In the genomic region with DNA sequence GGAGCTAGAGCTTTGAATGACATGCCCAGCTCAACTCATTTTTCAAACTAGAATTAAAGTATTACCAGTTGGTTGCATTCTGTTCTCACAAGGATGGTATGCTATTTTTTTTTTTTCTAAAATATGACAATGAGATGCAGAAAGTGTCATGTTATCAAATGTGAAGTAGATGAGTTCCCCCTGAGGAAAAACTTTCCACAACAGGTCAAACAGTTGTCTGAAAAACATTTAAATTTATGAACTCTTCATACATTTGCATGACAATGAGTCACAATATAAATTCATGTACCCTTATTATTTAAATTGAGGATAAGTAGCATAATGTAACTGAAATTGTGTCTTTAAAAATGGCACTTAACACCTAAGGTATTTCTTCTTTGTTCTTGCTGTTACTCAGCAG, we compare ENCODE assay signal across 27 cellular contexts.
A peak's percentile ranks its signal among the peaks of the same experiment; 100 is the strongest.
DNase-seq lines count a peak whose midpoint lies in the region; TF ChIP-seq lines count a peak whose summit lies in the region.
"Had no signal": no experiment of that assay in that cellular context is flagged by ENCODE, and none has a peak within 500 bp of the region (broad histone marks: within the 10 kb centered on the region; RNA-seq: fewer than 3 reads in every experiment).

No MANE protein-coding gene starts in this region.

- TF ChIP-seq CTCF in neural cell (IDR thresholded peaks at IDR 0.05; ENCODE audit: poor library complexity, severe bottlenecking), result no peak

- no peaks in the 10 kb centered on the region for H3K36me3 ChIP-seq in neural cell (ENCODE audit: insufficient read depth, low read length)
- H3K36me3 ChIP-seq: BE2C; BLaER1; BLaER1 treated with 17β-estradiol and CSF1 and Interleukin-3, amounts not matched to agents 10 nM and 100 nM had no signal

- H3K4me2 ChIP-seq in neural cell (ENCODE audit: low read length), result no peak overlapping the region
- H3K4me2 ChIP-seq: A549; BLaER1; BLaER1 treated with 17β-estradiol and CSF1 and Interleukin-3, amounts not matched to agents 10 nM and 100 nM had no signal

- H3K4me3 ChIP-seq in neural cell (ENCODE audit: low read length), result no peak overlapping the region
- H3K4me3 ChIP-seq: A549; BLaER1; BLaER1 treated with 17β-estradiol and CSF1 and Interleukin-3, amounts not matched to agents 10 nM and 100 nM had no signal

- no peaks in the 10 kb centered on the region for H3K79me2 ChIP-seq in neural cell (replicated peaks; ENCODE audit: insufficient read depth, low read length)

- H3K27me3 ChIP-seq in neural cell (ENCODE audit: insufficient read depth, low read depth, low read length), result no peaks in the 10 kb centered on the region
- H3K27me3 ChIP-seq: BE2C; BLaER1; BLaER1 treated with 17β-estradiol and CSF1 and Interleukin-3, amounts not matched to agents 10 nM and 100 nM had no signal

- no peak for TF ChIP-seq RAD21 in neural cell (conservative IDR thresholded peaks at IDR 0.05)

- peak; percentile 68 for TF ChIP-seq EP300 in neural cell (conservative IDR thresholded peaks at IDR 0.05; ENCODE audit: poor library complexity, severe bottlenecking)

- H4K20me1 ChIP-seq in neural cell (ENCODE audit: insufficient read depth), result no peaks in the 10 kb centered on the region
- H4K20me1 ChIP-seq: BLaER1; BLaER1 treated with 17β-estradiol and CSF1 and Interleukin-3, amounts not matched to agents 10 nM and 100 nM had no signal

- no peaks in the 10 kb centered on the region for H3K9me3 ChIP-seq in neural cell (ENCODE audit: low read length)
- H3K9me3 ChIP-seq: A549; BE2C; BLaER1; BLaER1 treated with 17β-estradiol and CSF1 and Interleukin-3, amounts not matched to agents 10 nM and 100 nM; Caco-2 had no signal

- no peak for DNase-seq in H4 (ENCODE audit: low spot score)
- DNase-seq: 8988T; ACHN; AML-193; BE2C; C1 segment of cervical spinal cord; Caco-2; Calu3; CD4-positive, alpha-beta memory T cell; CD4-positive, alpha-beta T cell; CD4-positive, CD25-positive, alpha-beta regulatory T cell; CD8-positive, alpha-beta memory T cell; CD8-positive, alpha-beta T cell; COR-L47; DMS 273 treated with DMSO at 0.1 percent for 48 hours; DMS153; DMS53; DMS79; DMS79 treated with DMSO at 0.1 percent for 48 hours; DND-41; EL had no signal

- H2AFZ ChIP-seq in neural cell (ENCODE audit: low read depth, low read length), result no peak overlapping the region

- no peak overlapping the region for H3K9ac ChIP-seq in neural cell (ENCODE audit: low read length)
- H3K9ac ChIP-seq: BLaER1; BLaER1 treated with 17β-estradiol and CSF1 and Interleukin-3, amounts not matched to agents 10 nM and 100 nM had no signal

- H3F3A ChIP-seq in neural cell (ENCODE audit: insufficient read depth, low read length, poor library complexity, severe bottlenecking), result no peaks in the 10 kb centered on the region

- no peaks in the 10 kb centered on the region for H3K9me2 ChIP-seq in neural cell (ENCODE audit: insufficient read depth, low read length)

- no peak overlapping the region for H3K27ac ChIP-seq in neural cell (ENCODE audit: low read length)
- H3K27ac ChIP-seq: 22Rv1; A549; BLaER1; BLaER1 treated with 17β-estradiol and CSF1 and Interleukin-3, amounts not matched to agents 10 nM and 100 nM; C4-2B had no signal

TF ChIP-seq in neural cell, 6 proteins besides CTCF, POLR2A, EP300 and RAD21:
- TF ChIP-seq POLR2AphosphoS5 (IDR thresholded peaks at IDR 0.05) (peak; percentile 62), TAF1 (IDR thresholded peaks at IDR 0.05; ENCODE audit: low read depth) (no peak), EZH2 (IDR thresholded peaks at IDR 0.05; ENCODE audit: borderline replicate concordance, insufficient read depth, low read length, poor library complexity, severe bottlenecking) (no peak), SMC3 (conservative IDR thresholded peaks at IDR 0.05; ENCODE audit: poor library complexity) (no peak), MXI1 (conservative IDR thresholded peaks at IDR 0.05; ENCODE audit: poor library complexity, severe bottlenecking) (no peak)
- TF ChIP-seq, protein P1, sequence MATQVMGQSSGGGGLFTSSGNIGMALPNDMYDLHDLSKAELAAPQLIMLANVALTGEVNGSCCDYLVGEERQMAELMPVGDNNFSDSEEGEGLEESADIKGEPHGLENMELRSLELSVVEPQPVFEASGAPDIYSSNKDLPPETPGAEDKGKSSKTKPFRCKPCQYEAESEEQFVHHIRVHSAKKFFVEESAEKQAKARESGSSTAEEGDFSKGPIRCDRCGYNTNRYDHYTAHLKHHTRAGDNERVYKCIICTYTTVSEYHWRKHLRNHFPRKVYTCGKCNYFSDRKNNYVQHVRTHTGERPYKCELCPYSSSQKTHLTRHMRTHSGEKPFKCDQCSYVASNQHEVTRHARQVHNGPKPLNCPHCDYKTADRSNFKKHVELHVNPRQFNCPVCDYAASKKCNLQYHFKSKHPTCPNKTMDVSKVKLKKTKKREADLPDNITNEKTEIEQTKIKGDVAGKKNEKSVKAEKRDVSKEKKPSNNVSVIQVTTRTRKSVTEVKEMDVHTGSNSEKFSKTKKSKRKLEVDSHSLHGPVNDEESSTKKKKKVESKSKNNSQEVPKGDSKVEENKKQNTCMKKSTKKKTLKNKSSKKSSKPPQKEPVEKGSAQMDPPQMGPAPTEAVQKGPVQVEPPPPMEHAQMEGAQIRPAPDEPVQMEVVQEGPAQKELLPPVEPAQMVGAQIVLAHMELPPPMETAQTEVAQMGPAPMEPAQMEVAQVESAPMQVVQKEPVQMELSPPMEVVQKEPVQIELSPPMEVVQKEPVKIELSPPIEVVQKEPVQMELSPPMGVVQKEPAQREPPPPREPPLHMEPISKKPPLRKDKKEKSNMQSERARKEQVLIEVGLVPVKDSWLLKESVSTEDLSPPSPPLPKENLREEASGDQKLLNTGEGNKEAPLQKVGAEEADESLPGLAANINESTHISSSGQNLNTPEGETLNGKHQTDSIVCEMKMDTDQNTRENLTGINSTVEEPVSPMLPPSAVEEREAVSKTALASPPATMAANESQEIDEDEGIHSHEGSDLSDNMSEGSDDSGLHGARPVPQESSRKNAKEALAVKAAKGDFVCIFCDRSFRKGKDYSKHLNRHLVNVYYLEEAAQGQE (IDR thresholded peaks at IDR 0.05; ENCODE audit: borderline replicate concordance), result no peak
TF ChIP-seq in neural cell: peak in this region for 1.
